In the genomic region with DNA sequence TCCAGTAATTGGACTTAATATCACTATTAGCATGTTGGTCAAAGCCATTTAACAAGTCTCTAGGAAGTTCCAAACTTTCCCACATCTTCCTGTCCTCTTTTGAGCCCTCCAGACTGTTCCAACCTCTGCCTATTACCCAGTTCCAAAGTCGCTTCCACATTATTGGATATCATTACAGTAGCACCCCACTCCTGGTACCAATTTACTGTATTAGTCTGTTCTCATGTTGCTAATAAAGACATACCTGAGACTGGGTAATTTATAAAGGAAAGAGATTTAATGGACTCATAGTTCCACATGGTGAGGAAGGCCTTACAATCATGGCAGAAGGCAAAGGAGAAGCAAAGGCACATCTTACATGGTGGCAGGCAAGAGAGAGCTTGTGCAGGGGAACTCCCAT, we compare ENCODE assay signal across 5 cellular contexts. TPM values are rescaled to one million over a fixed set of nuclear protein-coding genes. Genes with fewer than 3 reads are reported as not detected.
"Had no signal": no experiment of that assay in that cellular context is flagged by ENCODE, and none has a peak within 500 bp of the region (broad histone marks: within the 10 kb centered on the region; RNA-seq: fewer than 3 reads in every experiment).

No MANE protein-coding gene starts in this region.

RNA-seq across cellular contexts. Expression of gene PRDM13, which starts 31.7 kb away (rescaled TPM):
- total RNA-seq: HepG2, HT-29, HT1080, IMR-90 had no signal
- polyA plus RNA-seq: HepG2, IgD-negative memory B cell, IMR-90 had no signal
